ENCODE assay signal across 1 cellular context in the genomic region with DNA sequence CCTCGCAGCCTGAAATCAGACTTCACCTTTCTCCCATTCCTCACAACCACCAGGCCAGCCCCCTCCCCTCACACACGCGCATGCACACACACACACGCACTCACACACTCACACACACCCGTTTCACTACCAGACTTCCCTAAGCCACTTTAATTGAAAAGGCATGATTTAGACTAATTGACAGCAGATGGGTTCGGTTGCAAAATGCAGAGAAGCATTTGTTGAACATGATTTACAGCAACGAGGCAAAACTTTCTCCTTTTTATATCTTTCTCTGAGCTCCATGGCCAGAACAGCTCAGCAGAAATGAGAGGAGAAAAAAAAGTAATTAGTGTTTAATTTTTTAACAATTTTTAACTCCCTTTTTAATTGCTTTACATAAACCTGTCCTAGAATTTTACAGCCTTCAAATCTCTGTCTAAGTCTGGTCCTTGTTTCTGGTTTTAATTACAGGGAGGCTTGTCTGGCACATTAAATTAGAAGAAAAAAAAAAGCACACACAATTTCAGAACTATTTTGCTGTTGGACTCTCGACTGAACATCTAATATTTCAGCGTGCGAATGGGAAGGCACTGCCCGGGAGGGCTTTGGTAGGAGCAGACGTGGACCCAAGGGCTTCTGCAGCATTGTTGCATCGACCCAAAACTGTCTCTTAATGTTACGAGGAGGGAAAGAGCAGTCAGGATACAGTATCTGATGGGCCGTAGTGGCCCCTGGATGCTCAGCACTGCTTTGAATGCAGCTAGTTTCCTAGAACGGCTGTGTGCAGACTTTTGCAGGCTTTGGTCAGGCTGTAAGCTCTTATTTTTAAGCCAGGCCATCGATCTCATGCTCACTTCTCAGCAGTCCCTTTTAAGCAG.
TF ChIP-seq lines count a peak whose summit lies in the region.

No MANE protein-coding gene starts in this region.

TF ChIP-seq in SK-N-SH, 30 proteins besides CTCF, POLR2A, EP300 and RAD21:
- TF ChIP-seq JUND (IDR thresholded peaks at IDR 0.05) (no peak; the same call in 1 of the 2 replicates), GABPA (IDR thresholded peaks at IDR 0.05; ENCODE audit: low read depth) (peak; percentile 20; the same call in 1 of the 2 replicates), YY1 (IDR thresholded peaks at IDR 0.05; ENCODE audit: low read depth) (0 out of 2 replicates have a peak, but pooled peaks have one; percentile 28), RXRA (IDR thresholded peaks at IDR 0.05; ENCODE audit: borderline replicate concordance, low read depth) (peak; percentile 22; the same call in 1 of the 2 replicates), REST (IDR thresholded peaks at IDR 0.05; ENCODE audit: low read depth, low read length) (peak; percentile 67; the same call in 1 of the 2 replicates), IRF3 (IDR thresholded peaks at IDR 0.05; ENCODE audit: low read depth, low read length) (no peak), SIN3A (IDR thresholded peaks at IDR 0.05; ENCODE audit: borderline replicate concordance, low read depth, low read length) (0 out of 2 replicates have a peak, but pooled peaks have one; percentile 28), NFIC (IDR thresholded peaks at IDR 0.05; ENCODE audit: borderline replicate concordance) (peak; percentile 72; the same call in 1 of the 2 replicates), MEF2A (IDR thresholded peaks at IDR 0.05; ENCODE audit: borderline replicate concordance, low read depth) (no peak), FOXM1 (IDR thresholded peaks at IDR 0.05; ENCODE audit: low read depth) (no peak), FOXJ3 (CRISPR knock-in tag; IDR thresholded peaks at IDR 0.05) (peak; percentile 97), CHD2 (IDR thresholded peaks at IDR 0.05; ENCODE audit: low read length, partially characterized antibody) (peak; percentile 68), NRF1 (IDR thresholded peaks at IDR 0.05; ENCODE audit: low read depth, low read length) (no peak), ELF1 (IDR thresholded peaks at IDR 0.05) (no peak), USF2 (IDR thresholded peaks at IDR 0.05; ENCODE audit: borderline replicate concordance, low read depth, low read length) (no peak), TCF12 (IDR thresholded peaks at IDR 0.05) (peak; percentile 100), GATA2 (CRISPR knock-in tag; IDR thresholded peaks at IDR 0.05) (peak; percentile 70), RFX5 (IDR thresholded peaks at IDR 0.05; ENCODE audit: low read length) (no peak), MXI1 (IDR thresholded peaks at IDR 0.05; ENCODE audit: low read depth, low read length) (peak; percentile 61; the same call in 1 of the 2 replicates), FOSL2 (IDR thresholded peaks at IDR 0.05; ENCODE audit: borderline replicate concordance, low read depth) (no peak), TEAD4 (IDR thresholded peaks at IDR 0.05; ENCODE audit: borderline replicate concordance, insufficient read depth) (no peak), EZH2phosphoT487 (IDR thresholded peaks at IDR 0.05; ENCODE audit: borderline replicate concordance, low read depth) (no peak), SMC3 (IDR thresholded peaks at IDR 0.05; ENCODE audit: low read depth, low read length) (peak; percentile 19; the same call in 1 of the 2 replicates), RCOR1 (IDR thresholded peaks at IDR 0.05; ENCODE audit: low read length) (peak; percentile 80), TAF1 (IDR thresholded peaks at IDR 0.05; ENCODE audit: borderline replicate concordance, low read depth, low read length) (0 out of 2 replicates have a peak, but pooled peaks have one; percentile 18), POLR2AphosphoS5 (IDR thresholded peaks at IDR 0.05; ENCODE audit: low read depth, low read length) (peak; percentile 97)
- TF ChIP-seq, protein P1, sequence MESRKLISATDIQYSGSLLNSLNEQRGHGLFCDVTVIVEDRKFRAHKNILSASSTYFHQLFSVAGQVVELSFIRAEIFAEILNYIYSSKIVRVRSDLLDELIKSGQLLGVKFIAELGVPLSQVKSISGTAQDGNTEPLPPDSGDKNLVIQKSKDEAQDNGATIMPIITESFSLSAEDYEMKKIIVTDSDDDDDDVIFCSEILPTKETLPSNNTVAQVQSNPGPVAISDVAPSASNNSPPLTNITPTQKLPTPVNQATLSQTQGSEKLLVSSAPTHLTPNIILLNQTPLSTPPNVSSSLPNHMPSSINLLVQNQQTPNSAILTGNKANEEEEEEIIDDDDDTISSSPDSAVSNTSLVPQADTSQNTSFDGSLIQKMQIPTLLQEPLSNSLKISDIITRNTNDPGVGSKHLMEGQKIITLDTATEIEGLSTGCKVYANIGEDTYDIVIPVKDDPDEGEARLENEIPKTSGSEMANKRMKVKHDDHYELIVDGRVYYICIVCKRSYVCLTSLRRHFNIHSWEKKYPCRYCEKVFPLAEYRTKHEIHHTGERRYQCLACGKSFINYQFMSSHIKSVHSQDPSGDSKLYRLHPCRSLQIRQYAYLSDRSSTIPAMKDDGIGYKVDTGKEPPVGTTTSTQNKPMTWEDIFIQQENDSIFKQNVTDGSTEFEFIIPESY (IDR thresholded peaks at IDR 0.05; ENCODE audit: borderline replicate concordance, low read depth) = no peak
- TF ChIP-seq, protein P2, sequence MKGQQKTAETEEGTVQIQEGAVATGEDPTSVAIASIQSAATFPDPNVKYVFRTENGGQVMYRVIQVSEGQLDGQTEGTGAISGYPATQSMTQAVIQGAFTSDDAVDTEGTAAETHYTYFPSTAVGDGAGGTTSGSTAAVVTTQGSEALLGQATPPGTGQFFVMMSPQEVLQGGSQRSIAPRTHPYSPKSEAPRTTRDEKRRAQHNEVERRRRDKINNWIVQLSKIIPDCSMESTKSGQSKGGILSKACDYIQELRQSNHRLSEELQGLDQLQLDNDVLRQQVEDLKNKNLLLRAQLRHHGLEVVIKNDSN (IDR thresholded peaks at IDR 0.05; ENCODE audit: borderline replicate concordance, low read depth) = no peak
- TF ChIP-seq, protein P3, sequence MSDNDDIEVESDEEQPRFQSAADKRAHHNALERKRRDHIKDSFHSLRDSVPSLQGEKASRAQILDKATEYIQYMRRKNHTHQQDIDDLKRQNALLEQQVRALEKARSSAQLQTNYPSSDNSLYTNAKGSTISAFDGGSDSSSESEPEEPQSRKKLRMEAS (IDR thresholded peaks at IDR 0.05; ENCODE audit: low read depth) = peak; percentile 71; the same call in 1 of the 2 replicates
- TF ChIP-seq, protein P4, sequence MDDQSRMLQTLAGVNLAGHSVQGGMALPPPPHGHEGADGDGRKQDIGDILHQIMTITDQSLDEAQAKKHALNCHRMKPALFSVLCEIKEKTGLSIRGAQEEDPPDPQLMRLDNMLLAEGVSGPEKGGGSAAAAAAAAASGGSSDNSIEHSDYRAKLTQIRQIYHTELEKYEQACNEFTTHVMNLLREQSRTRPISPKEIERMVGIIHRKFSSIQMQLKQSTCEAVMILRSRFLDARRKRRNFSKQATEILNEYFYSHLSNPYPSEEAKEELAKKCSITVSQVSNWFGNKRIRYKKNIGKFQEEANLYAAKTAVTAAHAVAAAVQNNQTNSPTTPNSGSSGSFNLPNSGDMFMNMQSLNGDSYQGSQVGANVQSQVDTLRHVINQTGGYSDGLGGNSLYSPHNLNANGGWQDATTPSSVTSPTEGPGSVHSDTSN (IDR thresholded peaks at IDR 0.05) = peak; percentile 80
